20 cellular contexts compared by ENCODE assay signal in genomic region chr12:121688966-121689365, GRCh38. TPM values are rescaled to one million over a fixed set of nuclear protein-coding genes. Genes with fewer than 3 reads are reported as not detected.
"Had no signal": no experiment of that assay in that cellular context is flagged by ENCODE, and none has a peak within 500 bp of the region (broad histone marks: within the 10 kb centered on the region; RNA-seq: fewer than 3 reads in every experiment).

No MANE protein-coding gene starts in this region.

- H3K9ac ChIP-seq: parathyroid adenoma had no signal

- H3K27me3 ChIP-seq: dorsolateral prefrontal cortex, hepatocyte, sigmoid colon, upper lobe of left lung, uterus had no signal

- H3K27ac Mint-ChIP-seq: natural killer cell treated with Interleukin-12 subunit alpha and Interleukin-12 subunit beta and Interleukin-15 and Interleukin-18, amount 100 ng/mL, for 72 hours had no signal

- H3K27me3 Mint-ChIP-seq: natural killer cell treated with Interleukin-12 subunit alpha and Interleukin-12 subunit beta and Interleukin-15 and Interleukin-18, amount 100 ng/mL, for 72 hours had no signal

- H2AFZ ChIP-seq: hepatocyte, parathyroid adenoma had no signal

- H3K4me3 Mint-ChIP-seq: natural killer cell treated with Interleukin-12 subunit alpha and Interleukin-12 subunit beta and Interleukin-15 and Interleukin-18, amount 100 ng/mL, for 72 hours had no signal

- H3K36me3 Mint-ChIP-seq: natural killer cell treated with Interleukin-12 subunit alpha and Interleukin-12 subunit beta and Interleukin-15 and Interleukin-18, amount 100 ng/mL, for 72 hours had no signal

- H3K9me3 Mint-ChIP-seq: natural killer cell treated with Interleukin-12 subunit alpha and Interleukin-12 subunit beta and Interleukin-15 and Interleukin-18, amount 100 ng/mL, for 72 hours had no signal

- ATAC-seq: left colon; mucosa of descending colon; natural killer cell treated with Interleukin-12 subunit alpha and Interleukin-12 subunit beta and Interleukin-15 and Interleukin-18, amount 100 ng/mL, for 72 hours; psoas muscle had no signal

- DNase-seq: cortex of kidney; dorsolateral prefrontal cortex; effector CD8-positive, alpha-beta T cell; foreskin melanocyte; head of caudate nucleus; kidney; left colon; occipital lobe; psoas muscle; sigmoid colon; stimulated activated CD4-positive, alpha-beta T cell treated with anti-CD3 and anti-CD28 coated beads, Interleukin-2, amount 100 ng/mL, for 24 hours; stimulated activated naive CD4-positive, alpha-beta T cell treated with Interleukin-2 at 50 U/mL for 16 hours; upper lobe of left lung; uterus had no signal

- H3K4me1 ChIP-seq: parathyroid adenoma, uterus had no signal

- H3K79me2 ChIP-seq: hepatocyte, parathyroid adenoma had no signal

- H3K4me2 ChIP-seq: hepatocyte had no signal

- H3K4me3 ChIP-seq: dorsolateral prefrontal cortex, hepatocyte, mucosa of descending colon, psoas muscle, sigmoid colon, skin epidermis, upper lobe of left lung, uterus had no signal

- H3K27ac ChIP-seq: dorsolateral prefrontal cortex, hepatocyte, parathyroid adenoma, psoas muscle, sigmoid colon, skin epidermis, upper lobe of left lung, uterus had no signal

RNA-seq across cellular contexts. Expression of gene MORN3, which starts 19.5 kb away (rescaled TPM):
- total RNA-seq: left colon, mesenteric fat pad, psoas muscle, sigmoid colon had no signal
